In genomic region chr6:26064619-26065257, GRCh38 we compare ENCODE assay signal across 9 cellular contexts. TPM values are rescaled to one million over a fixed set of nuclear protein-coding genes. Genes with fewer than 3 reads are reported as not detected.
DNase-seq lines count a peak whose midpoint lies in the region; ATAC-seq, FAIRE-seq and TF ChIP-seq lines count a peak whose summit lies in the region.
"Had no signal": no experiment of that assay in that cellular context is flagged by ENCODE, and none has a peak within 500 bp of the region (broad histone marks: within the 10 kb centered on the region; RNA-seq: fewer than 3 reads in every experiment).

No MANE protein-coding gene starts in this region.

- no peak overlapping the region for H3K27ac ChIP-seq in pancreas
- H3K27ac ChIP-seq: epithelial cell of prostate had no signal

- DNase-seq in Ammon's horn (ENCODE audit: low spot score) = peak; percentile 38
- DNase-seq in GM20000 (ENCODE audit: low spot score) = no peak
- DNase-seq in NCI-H526 (lab: John Stamatoyannopoulos, UW) = peak; percentile 29 to 61
- peak; percentile 31 for DNase-seq in activated CD8-positive, alpha-beta memory T cell treated with anti-CD3 and anti-CD28 coated beads, Interleukin-2, amount 50 U/mL, for 4 hours
- DNase-seq in fibroblast of villous mesenchyme (ENCODE audit: low read depth) = peak; percentile 56
- DNase-seq in pancreas = peak in 1 of 6 donors; percentile 36
- DNase-seq in cerebellar nuclear complex (lab: John Stamatoyannopoulos, UW) = no peak
- no peak for DNase-seq in cortex of kidney (lab: John Stamatoyannopoulos, UW)

- peak; percentile 56 for TF ChIP-seq CTCF in GM20000 (IDR thresholded peaks at IDR 0.05; ENCODE audit: extremely low read depth, missing control alignments)
- TF ChIP-seq CTCF in fibroblast of villous mesenchyme (IDR thresholded peaks at IDR 0.05; ENCODE audit: insufficient read depth, low read depth, low read length) = peak; percentile 76
- TF ChIP-seq CTCF in pancreas (IDR thresholded peaks at IDR 0.05) = peak; percentile 48 to 72 (median 66)

- FAIRE-seq in pancreas (lab: Jason Lieb, UNC) = peak; percentile 43

- no peaks in the 10 kb centered on the region for H3K9me3 ChIP-seq in pancreas

- no peaks in the 10 kb centered on the region for H3K36me3 ChIP-seq in pancreas

- intact Hi-C loops in pancreas (cut with DNase I) = loop anchor here in 1 of 3 donors (5.0 kb wide), 1 partner anchor 33 kb away; no protein-coding TSS in a partner anchor

- H3K4me1 ChIP-seq in pancreas = peaks cover 0 to 11% (median 0%) of the 10 kb centered on the region in 3 donors

- WGBS in pancreas, 2 donors = 23 to 28% methylated on average over 10 of the region's 10 CpGs

- H3K4me3 ChIP-seq in fibroblast of villous mesenchyme (ENCODE audit: low read depth, low read length) (no peak overlapping the region), pancreas (no peak overlapping the region)

- H3K27me3 ChIP-seq in pancreas = no peaks in the 10 kb centered on the region

- ATAC-seq in pancreas = peak; percentile 76 to 82 (median 80)

RNA-seq across cellular contexts. Expression of gene HFE, which starts 22.5 kb away (rescaled TPM):
- total RNA-seq in fibroblast of villous mesenchyme (7.4 and 15.5 TPM in 2 replicates), pancreas (10 to 100 TPM in 1 of 6 donors, 1 to 10 TPM in 5; 3.1 to 10.2 (median 3.8) TPM)
- polyA plus RNA-seq in pancreas = 1 to 10 TPM; 3.4 to 3.9 TPM

Comparison
In these comparisons a context has a peak if more than half of its experiments do, and no peak if none do; other contexts are left out.
1. DNase-seq: peak in Ammon's horn (single experiment), NCI-H526 (2 of 2), activated CD8-positive, alpha-beta memory T cell treated with anti-CD3 and anti-CD28 coated beads, Interleukin-2, amount 50 U/mL, for 4 hours (single experiment) and fibroblast of villous mesenchyme (single experiment); none in GM20000 (single experiment), cerebellar nuclear complex (0 of 2) and cortex of kidney (single experiment).
2. Peak in every context shown above with its lines, with median percentiles within 50 percentile points of each other: CTCF ChIP-seq.